ENCODE assay signal across 10 cellular contexts in the genomic region with DNA sequence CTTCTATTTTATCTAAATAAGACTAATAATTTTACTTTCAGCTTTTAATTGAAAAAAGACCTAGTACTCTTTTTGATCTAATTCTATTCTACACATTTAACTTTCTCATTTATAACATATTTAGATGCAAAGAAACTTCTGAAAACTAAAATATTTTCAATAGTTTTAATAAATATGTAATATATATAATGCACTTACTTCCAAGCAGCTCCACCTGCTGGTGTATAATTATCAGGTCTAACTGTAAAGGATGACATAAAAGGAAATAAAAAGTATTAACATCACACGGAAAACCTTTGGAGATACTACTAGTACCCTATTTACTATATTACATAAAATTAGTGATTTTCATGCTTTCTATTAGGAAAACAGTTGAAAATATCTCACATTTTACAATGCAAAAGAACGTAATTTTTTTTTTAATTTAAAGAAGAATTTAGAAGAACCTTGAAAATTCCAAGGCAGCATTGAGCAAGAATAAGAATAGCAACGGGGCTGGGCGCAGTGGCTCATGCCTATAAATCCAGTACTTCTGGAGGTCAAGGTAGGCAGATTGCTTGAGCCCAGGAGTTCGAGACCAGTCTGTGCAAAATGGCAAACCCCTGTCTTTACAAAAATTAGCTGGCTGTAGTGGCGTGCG.
DNase-seq lines count a peak whose midpoint lies in the region; ATAC-seq lines count a peak whose summit lies in the region.
"Had no signal": no experiment of that assay in that cellular context is flagged by ENCODE, and none has a peak within 500 bp of the region (broad histone marks: within the 10 kb centered on the region; RNA-seq: fewer than 3 reads in every experiment).

No MANE protein-coding gene starts in this region.

- peak; percentile 49 for ATAC-seq in GM18868 (IDR thresholded peaks at IDR 0.05; ENCODE audit: unreplicated experiment)
- no peak for ATAC-seq in HG03139 (IDR thresholded peaks at IDR 0.05; ENCODE audit: unreplicated experiment)
- ATAC-seq in HG03342 (IDR thresholded peaks at IDR 0.05; ENCODE audit: unreplicated experiment) = no peak
- ATAC-seq: naive thymus-derived CD4-positive, alpha-beta T cell had no signal

- DNase-seq in AML-193 (lab: John Stamatoyannopoulos, UW) = peak; percentile 5 to 33
- DNase-seq in SW480 (ENCODE audit: low spot score) = peak; percentile 11
- DNase-seq in iris pigment epithelial cell (ENCODE audit: low read depth) = peak; percentile 46
- DNase-seq in COR-L47 (lab: John Stamatoyannopoulos, UW) = no peak
- DNase-seq in hippocampal formation (lab: John Stamatoyannopoulos, UW) = no peak
- DNase-seq: stimulated activated CD8-positive, alpha-beta memory T cell treated with anti-CD3 and anti-CD28 coated beads, Interleukin-4, amount 100 ng/mL, for 48 hours had no signal

Comparison
In these comparisons a context has a peak if more than half of its experiments do, and no peak if none do; other contexts are left out.
1. DNase-seq: peak in AML-193 (2 of 2), SW480 (single experiment) and iris pigment epithelial cell (single experiment); none in COR-L47 (single experiment) and hippocampal formation (0 of 2).